Comparison of ENCODE assay signal across 1 cellular context in genomic region chr14:57812000-57812399, GRCh38.
TF ChIP-seq lines count a peak whose summit lies in the region.

No MANE protein-coding gene starts in this region.

TF ChIP-seq in GM23338, 12 proteins besides CTCF, POLR2A, EP300 and RAD21 (continued from another document):
- TF ChIP-seq REST (IDR thresholded peaks at IDR 0.05; ENCODE audit: unreplicated experiment) = no peak
- no peak for TF ChIP-seq ETS1 (IDR thresholded peaks at IDR 0.05)
- no peak for TF ChIP-seq EZH2phosphoT487 (IDR thresholded peaks at IDR 0.05; ENCODE audit: unreplicated experiment)
